10 cellular contexts compared by ENCODE assay signal in genomic region chr13:109744512-109745051, GRCh38. TPM values are rescaled to one million over a fixed set of nuclear protein-coding genes. Genes with fewer than 3 reads are reported as not detected.
A peak's percentile ranks its signal among the peaks of the same experiment; 100 is the strongest.
DNase-seq lines count a peak whose midpoint lies in the region; ATAC-seq and TF ChIP-seq lines count a peak whose summit lies in the region.
"Had no signal": no experiment of that assay in that cellular context is flagged by ENCODE, and none has a peak within 500 bp of the region (broad histone marks: within the 10 kb centered on the region; RNA-seq: fewer than 3 reads in every experiment).

No MANE protein-coding gene starts in this region.

- H3K27ac Mint-ChIP-seq in activated T-helper 2 cell treated with anti-CD3 and anti-CD28 coated beads, Interferon-gamma antibody, Interleukin-2, Interleukin-4, amounts not matched to agents 10 μg/mL and 5 μg/mL and 100 μg/mL, durations not matched to agents 14 hours and 24 hours and 36 hours: no peak overlapping the region

- CTCF ChIA-PET in PC-9 (lab: Charles Lee): no interaction called here

- H3K4me3 ChIP-seq in PC-9 (peak overlapping the region; percentile 2; the same call in 1 of the 2 replicates), fibroblast of mammary gland (ENCODE audit: control insufficient read depth, low read depth, low read length) (no peak overlapping the region)

- TF ChIP-seq CTCF in PC-9 (conservative IDR thresholded peaks at IDR 0.05) (no peak), fibroblast of mammary gland (conservative IDR thresholded peaks at IDR 0.05; ENCODE audit: control insufficient read depth, insufficient read depth, low read depth, low read length) (no peak)

- no peaks in the 10 kb centered on the region for H3K27me3 ChIP-seq in PC-9 (ENCODE audit: insufficient read depth, low read depth)

- peak; percentile 63 for DNase-seq in HT-29 (ENCODE audit: low spot score)
- peak in 1 of 2 experiments; percentile 12 for DNase-seq in PC-9
- DNase-seq in fibroblast of mammary gland (ENCODE audit: low read depth): peak; percentile 82
- no peak for DNase-seq in sciatic nerve (ENCODE audit: low spot score)
- DNase-seq in stimulated activated naive CD4-positive, alpha-beta T cell (lab: John Stamatoyannopoulos, UW): no peak
- no peak for DNase-seq in activated T-helper 2 cell treated with anti-CD3 and anti-CD28 coated beads, Interferon-gamma antibody, Interleukin-2, Interleukin-4, amounts not matched to agents 10 μg/mL and 5 μg/mL and 100 μg/mL, durations not matched to agents 14 hours and 24 hours and 36 hours (ENCODE audit: low spot score)
- DNase-seq: GOT3, SIG-M5 had no signal

- H3F3A ChIP-seq in PC-9 (ENCODE audit: insufficient read depth, low read depth): peaks cover 45% of the 10 kb centered on the region

- H3K36me3 ChIP-seq in PC-9 (ENCODE audit: low read depth): peaks cover 12% of the 10 kb centered on the region; the same call in 1 of the 2 replicates

- 0 out of 2 replicates have a peak, but pooled peaks cover 4% of the 10 kb centered on the region for H3K79me2 ChIP-seq in PC-9 (ENCODE audit: low read depth)

- H3K4me3 Mint-ChIP-seq in activated T-helper 2 cell treated with anti-CD3 and anti-CD28 coated beads, Interferon-gamma antibody, Interleukin-2, Interleukin-4, amounts not matched to agents 10 μg/mL and 5 μg/mL and 100 μg/mL, durations not matched to agents 14 hours and 24 hours and 36 hours (ENCODE audit: low read depth): no peak overlapping the region

- no TSS peak for BruUV-seq in PC-9 (replicated peaks; lab: Mats Ljungman, UMichigan)

- peaks cover 12% of the 10 kb centered on the region for H3K4me1 Mint-ChIP-seq in activated T-helper 2 cell treated with anti-CD3 and anti-CD28 coated beads, Interferon-gamma antibody, Interleukin-2, Interleukin-4, amounts not matched to agents 10 μg/mL and 5 μg/mL and 100 μg/mL, durations not matched to agents 14 hours and 24 hours and 36 hours (ENCODE audit: low read depth)

- H3K4me1 ChIP-seq in PC-9 (replicated peaks; ENCODE audit: insufficient read depth): peaks cover 46% of the 10 kb centered on the region

- no peaks in the 10 kb centered on the region for H3K9me2 ChIP-seq in PC-9 (ENCODE audit: insufficient read depth)

- H3K27me3 Mint-ChIP-seq in activated T-helper 2 cell treated with anti-CD3 and anti-CD28 coated beads, Interferon-gamma antibody, Interleukin-2, Interleukin-4, amounts not matched to agents 10 μg/mL and 5 μg/mL and 100 μg/mL, durations not matched to agents 14 hours and 24 hours and 36 hours (ENCODE audit: low read depth): peaks cover 9% of the 10 kb centered on the region

- H3K36me3 Mint-ChIP-seq in activated T-helper 2 cell treated with anti-CD3 and anti-CD28 coated beads, Interferon-gamma antibody, Interleukin-2, Interleukin-4, amounts not matched to agents 10 μg/mL and 5 μg/mL and 100 μg/mL, durations not matched to agents 14 hours and 24 hours and 36 hours (ENCODE audit: low read depth): no peaks in the 10 kb centered on the region

- ATAC-seq in sciatic nerve: peak; percentile 63
- no peak for ATAC-seq in HG02970 (IDR thresholded peaks at IDR 0.05; ENCODE audit: low FRiP score, unreplicated experiment)
- ATAC-seq in GM19324 (IDR thresholded peaks at IDR 0.05; ENCODE audit: low FRiP score, unreplicated experiment): no peak

- no peaks in the 10 kb centered on the region for H3K9me3 Mint-ChIP-seq in activated T-helper 2 cell treated with anti-CD3 and anti-CD28 coated beads, Interferon-gamma antibody, Interleukin-2, Interleukin-4, amounts not matched to agents 10 μg/mL and 5 μg/mL and 100 μg/mL, durations not matched to agents 14 hours and 24 hours and 36 hours

- no peak overlapping the region for H2AFZ ChIP-seq in PC-9

- H3K27ac ChIP-seq in PC-9: peak overlapping the region; percentile 94

- POLR2A ChIA-PET in PC-9 (lab: Charles Lee; ENCODE audit: unreplicated experiment): interaction anchor here (0.6 to 0.9 kb wide), 2 partner anchors 61 to 600 kb away, joined by 5 to 6 read pairs; no protein-coding TSS in a partner anchor

- H4K20me1 ChIP-seq in PC-9 (ENCODE audit: insufficient read depth): no peaks in the 10 kb centered on the region

- H3K4me2 ChIP-seq in PC-9: peak overlapping the region; percentile 53

- H3K9me3 ChIP-seq in PC-9 (ENCODE audit: insufficient read depth, low read depth): peaks cover 5% of the 10 kb centered on the region; the same call in 1 of the 2 replicates

- intact Hi-C loops in PC-9 (cut with micrococcal nuclease; ENCODE audit: unreplicated experiment): loop anchor here (10.0 kb wide), 1 partner anchor 410 kb away; no protein-coding TSS in a partner anchor
- intact Hi-C loops in sciatic nerve (cut with DNase I): no loop called here
- intact Hi-C loops in activated T-helper 2 cell treated with anti-CD3 and anti-CD28 coated beads, Interferon-gamma antibody, Interleukin-2, Interleukin-4, amounts not matched to agents 10 μg/mL and 5 μg/mL and 100 μg/mL, durations not matched to agents 14 hours and 24 hours and 36 hours (cut with micrococcal nuclease): no loop called here

RNA-seq across cellular contexts. Expression of gene IRS2, which starts 41.8 kb away (rescaled TPM):
- total RNA-seq in HT-29 (2014; rRNA removed; shearing (Covaris generic)): 8.2 and 9.1 TPM in 2 replicates
- 31.3 and 39.2 TPM in 2 replicates for total RNA-seq in PC-9 (2021)
- 24.7 TPM for total RNA-seq in sciatic nerve
- total RNA-seq in activated T-helper 2 cell treated with anti-CD3 and anti-CD28 coated beads, Interferon-gamma antibody, Interleukin-2, Interleukin-4, amounts not matched to agents 10 μg/mL and 5 μg/mL and 100 μg/mL, durations not matched to agents 14 hours and 24 hours and 36 hours: 5.0 and 5.5 TPM in 2 replicates

Comparison
In these comparisons a context has a peak if more than half of its experiments do, and no peak if none do; other contexts are left out.
1. DNase-seq: peak in HT-29 (single experiment) and fibroblast of mammary gland (single experiment); none in sciatic nerve (single experiment), stimulated activated naive CD4-positive, alpha-beta T cell (0 of 6) and activated T-helper 2 cell treated with anti-CD3 and anti-CD28 coated beads, Interferon-gamma antibody, Interleukin-2, Interleukin-4, amounts not matched to agents 10 μg/mL and 5 μg/mL and 100 μg/mL, durations not matched to agents 14 hours and 24 hours and 36 hours (single experiment).